ENCODE assay signal across 2 cellular contexts in the genomic region with DNA sequence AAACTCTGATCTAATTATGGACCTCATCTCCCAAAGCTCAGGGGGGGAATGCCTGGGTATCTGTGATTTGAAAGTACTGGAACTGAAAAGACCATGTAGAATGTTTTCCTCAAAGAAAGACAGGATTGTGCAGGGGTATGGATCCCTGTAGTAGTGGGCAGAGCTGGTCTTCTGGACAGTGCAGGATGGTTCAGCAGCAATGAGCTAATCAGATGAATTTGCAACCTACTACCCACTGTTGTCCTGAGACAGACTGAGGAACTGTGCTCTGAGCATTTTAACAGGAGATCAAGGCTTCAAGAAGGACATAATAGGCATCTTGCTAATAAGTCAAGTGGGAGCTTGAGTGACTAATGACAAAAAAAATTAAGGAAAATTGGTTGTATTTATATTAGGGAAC.
TF ChIP-seq lines count a peak whose summit lies in the region.

No MANE protein-coding gene starts in this region.

TF ChIP-seq in K562, 482 proteins besides CTCF, POLR2A, EP300 and RAD21 (continued from another document):
- TF ChIP-seq, protein P1, sequence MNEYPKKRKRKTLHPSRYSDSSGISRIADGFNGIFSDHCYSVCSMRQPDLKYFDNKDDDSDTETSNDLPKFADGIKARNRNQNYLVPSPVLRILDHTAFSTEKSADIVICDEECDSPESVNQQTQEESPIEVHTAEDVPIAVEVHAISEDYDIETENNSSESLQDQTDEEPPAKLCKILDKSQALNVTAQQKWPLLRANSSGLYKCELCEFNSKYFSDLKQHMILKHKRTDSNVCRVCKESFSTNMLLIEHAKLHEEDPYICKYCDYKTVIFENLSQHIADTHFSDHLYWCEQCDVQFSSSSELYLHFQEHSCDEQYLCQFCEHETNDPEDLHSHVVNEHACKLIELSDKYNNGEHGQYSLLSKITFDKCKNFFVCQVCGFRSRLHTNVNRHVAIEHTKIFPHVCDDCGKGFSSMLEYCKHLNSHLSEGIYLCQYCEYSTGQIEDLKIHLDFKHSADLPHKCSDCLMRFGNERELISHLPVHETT (CRISPR knock-in tag; conservative IDR thresholded peaks at IDR 0.05 in 1 of 2, IDR thresholded peaks at IDR 0.05 in 1 of 2): 0 out of 4 replicates have a peak, but pooled peaks of 1 of the 2 experiments have one; percentile 47
- TF ChIP-seq, protein P2, sequence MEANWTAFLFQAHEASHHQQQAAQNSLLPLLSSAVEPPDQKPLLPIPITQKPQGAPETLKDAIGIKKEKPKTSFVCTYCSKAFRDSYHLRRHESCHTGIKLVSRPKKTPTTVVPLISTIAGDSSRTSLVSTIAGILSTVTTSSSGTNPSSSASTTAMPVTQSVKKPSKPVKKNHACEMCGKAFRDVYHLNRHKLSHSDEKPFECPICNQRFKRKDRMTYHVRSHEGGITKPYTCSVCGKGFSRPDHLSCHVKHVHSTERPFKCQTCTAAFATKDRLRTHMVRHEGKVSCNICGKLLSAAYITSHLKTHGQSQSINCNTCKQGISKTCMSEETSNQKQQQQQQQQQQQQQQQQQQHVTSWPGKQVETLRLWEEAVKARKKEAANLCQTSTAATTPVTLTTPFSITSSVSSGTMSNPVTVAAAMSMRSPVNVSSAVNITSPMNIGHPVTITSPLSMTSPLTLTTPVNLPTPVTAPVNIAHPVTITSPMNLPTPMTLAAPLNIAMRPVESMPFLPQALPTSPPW (CRISPR knock-in tag; IDR thresholded peaks at IDR 0.05): peak; percentile 42; the same call in 1 of the 2 replicates
- TF ChIP-seq FOXA3 (CRISPR knock-in tag; conservative IDR thresholded peaks at IDR 0.05 in 1 of 2, IDR thresholded peaks at IDR 0.05 in 1 of 2) (0 out of 4 replicates have a peak, but pooled peaks of 1 of the 2 experiments have one; percentile 2), ZNF766 (CRISPR knock-in tag; conservative IDR thresholded peaks at IDR 0.05) (0 out of 2 replicates have a peak, but pooled peaks have one; percentile 45), KAT8 (IDR thresholded peaks at IDR 0.05; ENCODE audit: low read depth) (no peak)
- TF ChIP-seq, protein P3, sequence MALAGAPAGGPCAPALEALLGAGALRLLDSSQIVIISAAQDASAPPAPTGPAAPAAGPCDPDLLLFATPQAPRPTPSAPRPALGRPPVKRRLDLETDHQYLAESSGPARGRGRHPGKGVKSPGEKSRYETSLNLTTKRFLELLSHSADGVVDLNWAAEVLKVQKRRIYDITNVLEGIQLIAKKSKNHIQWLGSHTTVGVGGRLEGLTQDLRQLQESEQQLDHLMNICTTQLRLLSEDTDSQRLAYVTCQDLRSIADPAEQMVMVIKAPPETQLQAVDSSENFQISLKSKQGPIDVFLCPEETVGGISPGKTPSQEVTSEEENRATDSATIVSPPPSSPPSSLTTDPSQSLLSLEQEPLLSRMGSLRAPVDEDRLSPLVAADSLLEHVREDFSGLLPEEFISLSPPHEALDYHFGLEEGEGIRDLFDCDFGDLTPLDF (CRISPR knock-in tag; IDR thresholded peaks at IDR 0.05): no peak

TF ChIP-seq in SK-N-SH, 30 proteins besides CTCF, POLR2A, EP300 and RAD21 (continued from another document):
- TF ChIP-seq RXRA (IDR thresholded peaks at IDR 0.05; ENCODE audit: borderline replicate concordance, low read depth): no peak
- TF ChIP-seq, protein P4, sequence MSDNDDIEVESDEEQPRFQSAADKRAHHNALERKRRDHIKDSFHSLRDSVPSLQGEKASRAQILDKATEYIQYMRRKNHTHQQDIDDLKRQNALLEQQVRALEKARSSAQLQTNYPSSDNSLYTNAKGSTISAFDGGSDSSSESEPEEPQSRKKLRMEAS (IDR thresholded peaks at IDR 0.05; ENCODE audit: low read depth): no peak
- no peak for TF ChIP-seq CHD2 (IDR thresholded peaks at IDR 0.05; ENCODE audit: low read length, partially characterized antibody)
- no peak for TF ChIP-seq MXI1 (IDR thresholded peaks at IDR 0.05; ENCODE audit: low read depth, low read length)
- no peak for TF ChIP-seq GABPA (IDR thresholded peaks at IDR 0.05; ENCODE audit: low read depth)
- TF ChIP-seq POLR2AphosphoS5 (IDR thresholded peaks at IDR 0.05; ENCODE audit: low read depth, low read length): no peak
- TF ChIP-seq FOXM1 (IDR thresholded peaks at IDR 0.05; ENCODE audit: low read depth): no peak
- TF ChIP-seq, protein P5, sequence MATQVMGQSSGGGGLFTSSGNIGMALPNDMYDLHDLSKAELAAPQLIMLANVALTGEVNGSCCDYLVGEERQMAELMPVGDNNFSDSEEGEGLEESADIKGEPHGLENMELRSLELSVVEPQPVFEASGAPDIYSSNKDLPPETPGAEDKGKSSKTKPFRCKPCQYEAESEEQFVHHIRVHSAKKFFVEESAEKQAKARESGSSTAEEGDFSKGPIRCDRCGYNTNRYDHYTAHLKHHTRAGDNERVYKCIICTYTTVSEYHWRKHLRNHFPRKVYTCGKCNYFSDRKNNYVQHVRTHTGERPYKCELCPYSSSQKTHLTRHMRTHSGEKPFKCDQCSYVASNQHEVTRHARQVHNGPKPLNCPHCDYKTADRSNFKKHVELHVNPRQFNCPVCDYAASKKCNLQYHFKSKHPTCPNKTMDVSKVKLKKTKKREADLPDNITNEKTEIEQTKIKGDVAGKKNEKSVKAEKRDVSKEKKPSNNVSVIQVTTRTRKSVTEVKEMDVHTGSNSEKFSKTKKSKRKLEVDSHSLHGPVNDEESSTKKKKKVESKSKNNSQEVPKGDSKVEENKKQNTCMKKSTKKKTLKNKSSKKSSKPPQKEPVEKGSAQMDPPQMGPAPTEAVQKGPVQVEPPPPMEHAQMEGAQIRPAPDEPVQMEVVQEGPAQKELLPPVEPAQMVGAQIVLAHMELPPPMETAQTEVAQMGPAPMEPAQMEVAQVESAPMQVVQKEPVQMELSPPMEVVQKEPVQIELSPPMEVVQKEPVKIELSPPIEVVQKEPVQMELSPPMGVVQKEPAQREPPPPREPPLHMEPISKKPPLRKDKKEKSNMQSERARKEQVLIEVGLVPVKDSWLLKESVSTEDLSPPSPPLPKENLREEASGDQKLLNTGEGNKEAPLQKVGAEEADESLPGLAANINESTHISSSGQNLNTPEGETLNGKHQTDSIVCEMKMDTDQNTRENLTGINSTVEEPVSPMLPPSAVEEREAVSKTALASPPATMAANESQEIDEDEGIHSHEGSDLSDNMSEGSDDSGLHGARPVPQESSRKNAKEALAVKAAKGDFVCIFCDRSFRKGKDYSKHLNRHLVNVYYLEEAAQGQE (IDR thresholded peaks at IDR 0.05; ENCODE audit: low read depth, low read length): no peak
- TF ChIP-seq JUND (IDR thresholded peaks at IDR 0.05): no peak
- TF ChIP-seq, protein P6, sequence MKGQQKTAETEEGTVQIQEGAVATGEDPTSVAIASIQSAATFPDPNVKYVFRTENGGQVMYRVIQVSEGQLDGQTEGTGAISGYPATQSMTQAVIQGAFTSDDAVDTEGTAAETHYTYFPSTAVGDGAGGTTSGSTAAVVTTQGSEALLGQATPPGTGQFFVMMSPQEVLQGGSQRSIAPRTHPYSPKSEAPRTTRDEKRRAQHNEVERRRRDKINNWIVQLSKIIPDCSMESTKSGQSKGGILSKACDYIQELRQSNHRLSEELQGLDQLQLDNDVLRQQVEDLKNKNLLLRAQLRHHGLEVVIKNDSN (IDR thresholded peaks at IDR 0.05; ENCODE audit: borderline replicate concordance, low read depth): no peak
